Comparison of ENCODE assay signal across 28 cellular contexts in the genomic region with DNA sequence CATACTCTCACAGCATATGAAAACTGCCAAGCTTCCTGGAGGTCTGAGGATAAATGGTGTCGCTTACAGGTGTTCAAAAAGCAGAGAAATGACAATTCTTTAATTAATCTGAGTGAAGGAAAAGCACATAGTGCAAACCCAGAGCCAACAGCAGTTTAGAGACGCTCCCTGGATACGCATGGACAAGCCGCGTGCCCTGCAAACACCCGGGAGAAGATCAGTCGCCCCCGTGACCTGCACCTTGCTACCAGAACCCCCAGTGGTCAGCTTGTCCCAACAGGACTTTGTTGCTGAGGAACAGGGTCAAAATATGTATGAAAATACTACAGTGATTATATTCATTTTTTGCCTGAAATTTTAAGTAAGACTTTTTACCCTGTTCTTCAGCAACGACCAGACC.
DNase-seq lines count a peak whose midpoint lies in the region; ATAC-seq and TF ChIP-seq lines count a peak whose summit lies in the region.
"Had no signal": no experiment of that assay in that cellular context is flagged by ENCODE, and none has a peak within 500 bp of the region (broad histone marks: within the 10 kb centered on the region; RNA-seq: fewer than 3 reads in every experiment).

No MANE protein-coding gene starts in this region.

- peaks cover 94% of the 10 kb centered on the region for H3K4me1 Mint-ChIP-seq in neural progenitor cell

- H3K27me3 ChIP-seq in BLaER1, result no peaks in the 10 kb centered on the region
- no peaks in the 10 kb centered on the region for H3K27me3 ChIP-seq in Loucy (ENCODE audit: insufficient read depth, low read length, poor library complexity, severe bottlenecking)
- H3K27me3 ChIP-seq in neural progenitor cell, result peaks cover 66% of the 10 kb centered on the region
- H3K27me3 ChIP-seq: BE2C, tibial artery had no signal

- no peak overlapping the region for H3K9ac ChIP-seq in BLaER1
- H3K9ac ChIP-seq in Loucy (ENCODE audit: low read depth, low read length, poor library complexity, severe bottlenecking), result peak overlapping the region; percentile 59
- H3K9ac ChIP-seq in neural progenitor cell, result no peak overlapping the region
- H3K9ac ChIP-seq: GM23248 had no signal

- H3K4me3 ChIP-seq in BLaER1 (no peak overlapping the region), Loucy (ENCODE audit: low read length, poor library complexity, severe bottlenecking) (no peak overlapping the region), neural progenitor cell (no peak overlapping the region)
- H3K4me3 ChIP-seq: GM23248, skin epidermis, tibial artery had no signal

- H3K4me2 ChIP-seq in BLaER1 (peak overlapping the region; percentile 86), Loucy (ENCODE audit: low read depth, low read length, poor library complexity, severe bottlenecking) (no peak overlapping the region), neural progenitor cell (peak overlapping the region; percentile 40)

- ATAC-seq in GM18858 (IDR thresholded peaks at IDR 0.05; ENCODE audit: unreplicated experiment), result no peak
- ATAC-seq: left ventricle myocardium superior, Right ventricle myocardium inferior, SK-N-SH treated with all-trans-retinoic acid at 6 μM for 48 hours had no signal

- DNase-seq in caudate nucleus (lab: John Stamatoyannopoulos, UW), result no peak
- no peak for DNase-seq in neural progenitor cell (ENCODE audit: low spot score)
- DNase-seq in ecto neural progenitor cell (ENCODE audit: low spot score), result no peak
- DNase-seq in NCI-H146 treated with DMSO at 0.1 percent for 48 hours (lab: John Stamatoyannopoulos, UW; ENCODE audit: unreplicated experiment), result no peak
- no peak for DNase-seq in activated T-cell treated with anti-CD3 and anti-CD28 coated beads for 4 hours
- DNase-seq: activated CD4-positive, alpha-beta T cell treated with anti-CD3 and anti-CD28 coated beads for 4 hours; activated CD8-positive, alpha-beta memory T cell treated with anti-CD3 and anti-CD28 coated beads for 24 hours; activated gamma-delta T cell; activated naive CD8-positive, alpha-beta T cell treated with anti-CD3 and anti-CD28 coated beads, Interleukin-2, amount 10 ng/mL, durations not matched to agents 7 days and 5 days; activated T-cell treated with anti-CD3 and anti-CD28 coated beads, Interleukin-2, amount 50 U/mL, for 1 hour; BE2C; GM23248; HFFc6; left ventricle myocardium superior; NCI-H2081 treated with DMSO at 0.1 percent for 48 hours; NCI-H345; NCI-H774; nucleus accumbens; tibial artery had no signal

- no peaks in the 10 kb centered on the region for H3K9me3 Mint-ChIP-seq in neural progenitor cell
- H3K9me3 Mint-ChIP-seq: activated naive CD8-positive, alpha-beta T cell treated with anti-CD3 and anti-CD28 coated beads, Interleukin-2, amount 10 ng/mL, durations not matched to agents 7 days and 5 days; HFFc6; IgD-negative memory B cell; stimulated activated naive CD8-positive, alpha-beta T cell treated with anti-CD3 and anti-CD28 coated beads, Interleukin-15, Interleukin-2, amounts not matched to agents 100 ng/mL and 50 ng/mL, for 24 hours; T-helper 2 cell treated with Interferon-gamma antibody and Interleukin-4, amounts not matched to agents 5 μg/mL and 100 μg/mL, for 36 hours had no signal

- H3K79me2 ChIP-seq in Loucy (ENCODE audit: insufficient read depth, low read length) (no peaks in the 10 kb centered on the region), neural progenitor cell (ENCODE audit: low read depth) (no peaks in the 10 kb centered on the region)

- H3K27ac Mint-ChIP-seq in neural progenitor cell, result peak overlapping the region; percentile 95
- H3K27ac Mint-ChIP-seq: activated naive CD8-positive, alpha-beta T cell treated with anti-CD3 and anti-CD28 coated beads, Interleukin-2, amount 10 ng/mL, durations not matched to agents 7 days and 5 days; HFFc6; stimulated activated naive CD8-positive, alpha-beta T cell treated with anti-CD3 and anti-CD28 coated beads, Interleukin-15, Interleukin-2, amounts not matched to agents 100 ng/mL and 50 ng/mL, for 24 hours; T-helper 2 cell treated with Interferon-gamma antibody and Interleukin-4, amounts not matched to agents 5 μg/mL and 100 μg/mL, for 36 hours had no signal

- H4K20me1 ChIP-seq in BLaER1 (no peaks in the 10 kb centered on the region), Loucy (ENCODE audit: insufficient read depth, low read length, poor library complexity, severe bottlenecking) (no peaks in the 10 kb centered on the region), neural progenitor cell (ENCODE audit: low read depth) (no peaks in the 10 kb centered on the region)

- H3K27ac ChIP-seq in BLaER1, result peak overlapping the region; percentile 86
- peak overlapping the region; percentile 3 for H3K27ac ChIP-seq in caudate nucleus (ENCODE audit: low read depth, low read length)
- H3K27ac ChIP-seq in neural progenitor cell, result no peak overlapping the region
- H3K27ac ChIP-seq: GM23248, tibial artery had no signal

- H3K27me3 Mint-ChIP-seq in neural progenitor cell (ENCODE audit: insufficient read depth, low read depth), result peaks cover 10% of the 10 kb centered on the region

- no peak for TF ChIP-seq CTCF in Loucy (conservative IDR thresholded peaks at IDR 0.05; ENCODE audit: low read length)
- no peak for TF ChIP-seq CTCF in neural progenitor cell (IDR thresholded peaks at IDR 0.05)

- H3K36me3 Mint-ChIP-seq in neural progenitor cell, result peaks cover 12% of the 10 kb centered on the region
- H3K36me3 Mint-ChIP-seq: activated naive CD8-positive, alpha-beta T cell treated with anti-CD3 and anti-CD28 coated beads, Interleukin-2, amount 10 ng/mL, durations not matched to agents 7 days and 5 days; IgD-negative memory B cell had no signal

- peaks cover 17% of the 10 kb centered on the region; the same call in 1 of the 2 replicates for H3F3A ChIP-seq in Loucy (ENCODE audit: low read depth)
- H3F3A ChIP-seq in neural progenitor cell (ENCODE audit: low read depth), result peaks cover 55% of the 10 kb centered on the region

- H3K9me3 ChIP-seq in BLaER1, result no peaks in the 10 kb centered on the region
- H3K9me3 ChIP-seq in Loucy (ENCODE audit: insufficient read depth, low read depth, low read length), result no peaks in the 10 kb centered on the region
- no peaks in the 10 kb centered on the region for H3K9me3 ChIP-seq in neural progenitor cell (ENCODE audit: low read depth)
- H3K9me3 ChIP-seq: BE2C, tibial artery had no signal

- H3K4me1 ChIP-seq in BLaER1, result peaks cover 95% of the 10 kb centered on the region
- H3K4me1 ChIP-seq in Loucy (ENCODE audit: insufficient read depth, low read length, poor library complexity, severe bottlenecking), result peaks cover 82% of the 10 kb centered on the region
- peaks cover 68% of the 10 kb centered on the region for H3K4me1 ChIP-seq in neural progenitor cell
- H3K4me1 ChIP-seq: BE2C had no signal

- H2AFZ ChIP-seq in Loucy (ENCODE audit: low read length) (no peak overlapping the region), neural progenitor cell (replicated peaks) (no peak overlapping the region)
- H2AFZ ChIP-seq: GM23248 had no signal

- peak overlapping the region; percentile 31 for H3K4me3 Mint-ChIP-seq in neural progenitor cell
- H3K4me3 Mint-ChIP-seq: activated naive CD8-positive, alpha-beta T cell treated with anti-CD3 and anti-CD28 coated beads, Interleukin-2, amount 10 ng/mL, durations not matched to agents 7 days and 5 days; HFFc6; stimulated activated naive CD8-positive, alpha-beta T cell treated with anti-CD3 and anti-CD28 coated beads, Interleukin-15, Interleukin-2, amounts not matched to agents 100 ng/mL and 50 ng/mL, for 24 hours; T-helper 2 cell treated with Interferon-gamma antibody and Interleukin-4, amounts not matched to agents 5 μg/mL and 100 μg/mL, for 36 hours had no signal

- H3K36me3 ChIP-seq in BLaER1 (no peaks in the 10 kb centered on the region), Loucy (ENCODE audit: insufficient read depth, low read length) (no peaks in the 10 kb centered on the region), neural progenitor cell (no peaks in the 10 kb centered on the region)
- H3K36me3 ChIP-seq: BE2C, tibial artery had no signal

- H3K9me2 ChIP-seq in Loucy (replicated peaks; ENCODE audit: low read depth, low read length), result no peaks in the 10 kb centered on the region
